ENCODE assay signal across 1 cellular context in the genomic region with DNA sequence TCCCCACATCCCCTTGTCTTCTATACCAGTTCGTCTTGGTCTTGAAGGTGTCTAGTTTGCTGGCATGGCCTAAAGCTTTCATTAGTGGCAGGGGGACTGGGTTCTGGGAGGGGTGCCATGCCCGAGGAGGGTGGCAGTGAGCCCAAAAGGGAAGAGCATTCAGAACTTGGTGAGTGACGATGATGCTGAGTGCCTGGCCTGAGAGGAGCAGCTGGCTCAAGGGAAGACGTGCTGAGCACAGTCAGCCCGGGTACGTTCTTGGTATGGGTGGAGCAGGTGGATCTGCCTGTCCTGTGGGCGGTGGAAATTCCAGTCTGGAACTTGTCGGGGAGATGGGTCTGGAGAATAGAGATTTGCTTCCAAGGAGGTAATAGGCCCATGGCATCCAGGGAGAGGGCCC.
TF ChIP-seq lines count a peak whose summit lies in the region.

No MANE protein-coding gene starts in this region.

TF ChIP-seq in HepG2, 621 proteins besides CTCF, POLR2A, EP300 and RAD21:
- no peak for TF ChIP-seq FOXP1 (IDR thresholded peaks at IDR 0.05)
- TF ChIP-seq FOXP1 (CRISPR knock-in tag; IDR thresholded peaks at IDR 0.05), result no peak
- no peak for TF ChIP-seq IKZF1 (IDR thresholded peaks at IDR 0.05)
- TF ChIP-seq XRCC5 (optimal IDR thresholded peaks at IDR 0.05; ENCODE audit: low read length), result no peak
- TF ChIP-seq, protein P1, sequence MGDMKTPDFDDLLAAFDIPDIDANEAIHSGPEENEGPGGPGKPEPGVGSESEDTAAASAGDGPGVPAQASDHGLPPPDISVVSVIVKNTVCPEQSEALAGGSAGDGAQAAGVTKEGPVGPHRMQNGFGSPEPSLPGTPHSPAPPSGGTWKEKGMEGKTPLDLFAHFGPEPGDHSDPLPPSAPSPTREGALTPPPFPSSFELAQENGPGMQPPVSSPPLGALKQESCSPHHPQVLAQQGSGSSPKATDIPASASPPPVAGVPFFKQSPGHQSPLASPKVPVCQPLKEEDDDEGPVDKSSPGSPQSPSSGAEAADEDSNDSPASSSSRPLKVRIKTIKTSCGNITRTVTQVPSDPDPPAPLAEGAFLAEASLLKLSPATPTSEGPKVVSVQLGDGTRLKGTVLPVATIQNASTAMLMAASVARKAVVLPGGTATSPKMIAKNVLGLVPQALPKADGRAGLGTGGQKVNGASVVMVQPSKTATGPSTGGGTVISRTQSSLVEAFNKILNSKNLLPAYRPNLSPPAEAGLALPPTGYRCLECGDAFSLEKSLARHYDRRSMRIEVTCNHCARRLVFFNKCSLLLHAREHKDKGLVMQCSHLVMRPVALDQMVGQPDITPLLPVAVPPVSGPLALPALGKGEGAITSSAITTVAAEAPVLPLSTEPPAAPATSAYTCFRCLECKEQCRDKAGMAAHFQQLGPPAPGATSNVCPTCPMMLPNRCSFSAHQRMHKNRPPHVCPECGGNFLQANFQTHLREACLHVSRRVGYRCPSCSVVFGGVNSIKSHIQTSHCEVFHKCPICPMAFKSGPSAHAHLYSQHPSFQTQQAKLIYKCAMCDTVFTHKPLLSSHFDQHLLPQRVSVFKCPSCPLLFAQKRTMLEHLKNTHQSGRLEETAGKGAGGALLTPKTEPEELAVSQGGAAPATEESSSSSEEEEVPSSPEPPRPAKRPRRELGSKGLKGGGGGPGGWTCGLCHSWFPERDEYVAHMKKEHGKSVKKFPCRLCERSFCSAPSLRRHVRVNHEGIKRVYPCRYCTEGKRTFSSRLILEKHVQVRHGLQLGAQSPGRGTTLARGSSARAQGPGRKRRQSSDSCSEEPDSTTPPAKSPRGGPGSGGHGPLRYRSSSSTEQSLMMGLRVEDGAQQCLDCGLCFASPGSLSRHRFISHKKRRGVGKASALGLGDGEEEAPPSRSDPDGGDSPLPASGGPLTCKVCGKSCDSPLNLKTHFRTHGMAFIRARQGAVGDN (CRISPR knock-in tag; IDR thresholded peaks at IDR 0.05), result 0 out of 2 replicates have a peak, but pooled peaks have one; percentile 14
